In the genomic region with DNA sequence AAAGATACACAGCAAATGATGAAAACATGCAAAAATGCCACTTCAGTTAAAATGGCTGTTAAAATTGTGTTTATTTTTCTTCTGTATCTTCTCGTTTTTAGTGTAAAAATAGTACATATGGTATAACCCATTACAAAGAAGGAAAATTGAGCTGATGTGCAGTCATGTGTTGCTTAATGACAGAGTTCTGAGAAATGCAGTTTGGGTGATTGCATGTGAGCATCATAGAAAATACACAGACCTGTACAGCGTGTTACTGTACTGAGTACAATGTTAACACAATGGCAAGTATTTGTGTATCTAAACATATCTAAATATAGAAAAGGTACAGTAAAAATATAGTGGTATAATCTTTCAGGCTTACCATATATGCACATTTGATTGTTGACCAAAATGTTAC, we compare ENCODE assay signal across 24 cellular contexts. TPM values are rescaled to one million over a fixed set of nuclear protein-coding genes. Genes with fewer than 3 reads are reported as not detected.
A peak's percentile ranks its signal among the peaks of the same experiment; 100 is the strongest.
DNase-seq lines count a peak whose midpoint lies in the region; ATAC-seq and TF ChIP-seq lines count a peak whose summit lies in the region.
"Had no signal": no experiment of that assay in that cellular context is flagged by ENCODE, and none has a peak within 500 bp of the region (broad histone marks: within the 10 kb centered on the region; RNA-seq: fewer than 3 reads in every experiment).

No MANE protein-coding gene starts in this region.

- no peak overlapping the region for H2BK120ac ChIP-seq in H9 (ENCODE audit: low read depth, low read length, poor library complexity, severe bottlenecking)

- H3K27me3 Mint-ChIP-seq in WTC11 (ENCODE audit: low read depth) (no peaks in the 10 kb centered on the region), H9 (ENCODE audit: low read depth) (no peaks in the 10 kb centered on the region)
- H3K27me3 Mint-ChIP-seq: activated CD4-positive, alpha-beta memory T cell treated with anti-CD3 and anti-CD28 coated beads for 36 hours; activated naive CD8-positive, alpha-beta T cell treated with anti-CD3 and anti-CD28 coated beads, Interleukin-2, amount 10 ng/mL, durations not matched to agents 7 days and 5 days; stimulated activated naive CD8-positive, alpha-beta T cell treated with anti-CD3 and anti-CD28 coated beads, Interleukin-15, Interleukin-2, amounts not matched to agents 100 ng/mL and 50 ng/mL, for 24 hours had no signal

- H4K91ac ChIP-seq in H9 (ENCODE audit: insufficient read length, low read depth, low read length): no peak overlapping the region

- POLR2A ChIA-PET in WTC11 (lab: Charles Lee): interaction anchor here (0.9 kb wide), 1 partner anchor 61 kb away, joined by 3 read pairs; no protein-coding TSS in a partner anchor

- H3K27me3 ChIP-seq in DOHH2 (ENCODE audit: control insufficient read depth, low read length): no peaks in the 10 kb centered on the region
- H3K27me3 ChIP-seq in H9 (ENCODE audit: insufficient read depth, low read length): no peaks in the 10 kb centered on the region
- H3K27me3 ChIP-seq: neural progenitor cell, vagina had no signal

- H3K9ac ChIP-seq in H9 (ENCODE audit: extremely low read depth, insufficient read length, low read length): no peak overlapping the region
- H3K9ac ChIP-seq: neural progenitor cell had no signal

- H3K14ac ChIP-seq in H9 (ENCODE audit: insufficient read depth, low read length): no peak overlapping the region

- no peaks in the 10 kb centered on the region for H3K9me3 ChIP-seq in DOHH2 (ENCODE audit: control insufficient read depth, insufficient read depth, low read length)
- H3K9me3 ChIP-seq in H9 (ENCODE audit: control insufficient read depth, low read depth, low read length): no peaks in the 10 kb centered on the region
- H3K9me3 ChIP-seq: vagina had no signal

- H3K79me1 ChIP-seq in H9 (ENCODE audit: insufficient read depth, low read depth, low read length, poor library complexity, severe bottlenecking): peaks cover 5% of the 10 kb centered on the region

- DNase-seq in WTC11 (ENCODE audit: low spot score) (no peak), DMS53 (lab: John Stamatoyannopoulos, UW) (no peak), H9 (no peak)
- DNase-seq: activated CD4-positive, alpha-beta memory T cell treated with anti-CD3 and anti-CD28 coated beads for 36 hours; activated naive CD8-positive, alpha-beta T cell treated with anti-CD3 and anti-CD28 coated beads, Interleukin-2, amount 10 ng/mL, durations not matched to agents 7 days and 5 days; caudate nucleus; glutamatergic neuron; GOT3; IMR-90; kidney; NCI-H2029 treated with DMSO at 0.1 percent for 48 hours; NCI-H345; NCI-H774; SIG-M5 had no signal

- no peaks in the 10 kb centered on the region for H3K23me2 ChIP-seq in H9 (ENCODE audit: insufficient read length, low read depth, low read length, poor library complexity, severe bottlenecking)

- peaks cover 94% of the 10 kb centered on the region for H3K36me3 ChIP-seq in DOHH2 (ENCODE audit: control insufficient read depth, low read length)

- no peak overlapping the region for H3K4ac ChIP-seq in H9 (ENCODE audit: low read depth, low read length)

- no peak overlapping the region for H2BK15ac ChIP-seq in H9 (ENCODE audit: low read depth, low read length)

- H3K56ac ChIP-seq in H9 (ENCODE audit: insufficient read length, low read depth, low read length): no peak overlapping the region

- H3K9me3 Mint-ChIP-seq in WTC11 (no peaks in the 10 kb centered on the region), H9 (no peaks in the 10 kb centered on the region)
- H3K9me3 Mint-ChIP-seq: activated CD4-positive, alpha-beta memory T cell treated with anti-CD3 and anti-CD28 coated beads for 36 hours; activated naive CD8-positive, alpha-beta T cell treated with anti-CD3 and anti-CD28 coated beads, Interleukin-2, amount 10 ng/mL, durations not matched to agents 7 days and 5 days; activated T-helper 2 cell treated with anti-CD3 and anti-CD28 coated beads, Interferon-gamma antibody, Interleukin-2, Interleukin-4, amounts not matched to agents 10 μg/mL and 5 μg/mL and 100 μg/mL, durations not matched to agents 14 hours and 24 hours and 36 hours; neural progenitor cell; stimulated activated naive CD8-positive, alpha-beta T cell treated with anti-CD3 and anti-CD28 coated beads, Interleukin-15, Interleukin-2, amounts not matched to agents 100 ng/mL and 50 ng/mL, for 24 hours had no signal

- no peak overlapping the region for H3K23ac ChIP-seq in H9 (ENCODE audit: insufficient read length, low read depth, low read length)

- H3K4me1 ChIP-seq in DOHH2 (ENCODE audit: control insufficient read depth, low read length) (peaks cover 53% of the 10 kb centered on the region), H9 (ENCODE audit: insufficient read depth, low read length) (no peaks in the 10 kb centered on the region)

- peak overlapping the region; percentile 74; the same call in 1 of the 2 replicates for H3K27ac Mint-ChIP-seq in WTC11
- H3K27ac Mint-ChIP-seq in H9: no peak overlapping the region
- H3K27ac Mint-ChIP-seq: activated CD4-positive, alpha-beta memory T cell treated with anti-CD3 and anti-CD28 coated beads for 36 hours; activated naive CD8-positive, alpha-beta T cell treated with anti-CD3 and anti-CD28 coated beads, Interleukin-2, amount 10 ng/mL, durations not matched to agents 7 days and 5 days; activated T-helper 2 cell treated with anti-CD3 and anti-CD28 coated beads, Interferon-gamma antibody, Interleukin-2, Interleukin-4, amounts not matched to agents 10 μg/mL and 5 μg/mL and 100 μg/mL, durations not matched to agents 14 hours and 24 hours and 36 hours; neural progenitor cell; stimulated activated naive CD8-positive, alpha-beta T cell treated with anti-CD3 and anti-CD28 coated beads, Interleukin-15, Interleukin-2, amounts not matched to agents 100 ng/mL and 50 ng/mL, for 24 hours had no signal

- H4K5ac ChIP-seq in H9 (ENCODE audit: insufficient read length, low read depth, low read length): no peak overlapping the region

- ATAC-seq in GM18870 (IDR thresholded peaks at IDR 0.05; ENCODE audit: unreplicated experiment): peak; percentile 41
- ATAC-seq in HG02870 (IDR thresholded peaks at IDR 0.05; ENCODE audit: unreplicated experiment): peak; percentile 49
- no peak for ATAC-seq in WTC11
- ATAC-seq in HG03457 (IDR thresholded peaks at IDR 0.05; ENCODE audit: unreplicated experiment): no peak
- ATAC-seq in GM21447 (IDR thresholded peaks at IDR 0.05; ENCODE audit: unreplicated experiment): no peak
- ATAC-seq: sciatic nerve had no signal

- H2BK12ac ChIP-seq in H9 (ENCODE audit: insufficient read length, low read depth, low read length): no peak overlapping the region

- H2BK20ac ChIP-seq in H9 (ENCODE audit: low read depth, low read length, poor library complexity, severe bottlenecking): no peak overlapping the region

- H3K4me2 ChIP-seq in DOHH2 (ENCODE audit: low read length) (0 out of 2 replicates have a peak overlapping the region, but pooled peaks have one; percentile 63), H9 (ENCODE audit: insufficient read depth, insufficient read length, low read length) (no peak overlapping the region)
- H3K4me2 ChIP-seq: neural progenitor cell had no signal

- no CpG with 5 or more reads among the region's 2 CpGs for WGBS in H9 (ENCODE audit: extremely low coverage, insufficient read length, low lambda C conversion rate)

- H3K9me2 ChIP-seq in DOHH2 (replicated peaks; ENCODE audit: control insufficient read depth, low read length): no peaks in the 10 kb centered on the region

- H3K79me2 ChIP-seq in DOHH2 (ENCODE audit: control insufficient read depth, low read length): peaks cover 88% of the 10 kb centered on the region
- H3K79me2 ChIP-seq in H9 (ENCODE audit: insufficient read depth, low read length): peaks cover 33% of the 10 kb centered on the region; the same call in 1 of the 2 replicates

- CTCF ChIA-PET in WTC11 (lab: Charles Lee): interaction anchor here (0.6 kb wide), 1 partner anchor 95 kb away, joined by 3 read pairs; no protein-coding TSS in a partner anchor

- H2BK5ac ChIP-seq in H9 (ENCODE audit: insufficient read length, low read length): no peak overlapping the region

- H3T11ph ChIP-seq in H9 (ENCODE audit: low read length): no peak overlapping the region

- H4K8ac ChIP-seq in H9 (replicated peaks; ENCODE audit: insufficient read length, low read depth, low read length): no peak overlapping the region

- H3K4me1 Mint-ChIP-seq in WTC11: peaks cover 24% of the 10 kb centered on the region
- H3K4me1 Mint-ChIP-seq in H9: peaks cover 13 to 22% of the 10 kb centered on the region in 2 experiments

- no peak overlapping the region for H2AFZ ChIP-seq in H9 (ENCODE audit: low read length)
- H2AFZ ChIP-seq: neural progenitor cell had no signal

- peaks cover 46% of the 10 kb centered on the region for H4K20me1 ChIP-seq in DOHH2 (ENCODE audit: control insufficient read depth, insufficient read depth, low read depth, low read length)
- H4K20me1 ChIP-seq in H9 (ENCODE audit: control insufficient read depth, insufficient read depth, insufficient read length): no peaks in the 10 kb centered on the region

- no peak overlapping the region for H3K4me3 Mint-ChIP-seq in WTC11
- H3K4me3 Mint-ChIP-seq in H9: no peak overlapping the region
- H3K4me3 Mint-ChIP-seq: activated CD4-positive, alpha-beta memory T cell treated with anti-CD3 and anti-CD28 coated beads for 36 hours; activated naive CD8-positive, alpha-beta T cell treated with anti-CD3 and anti-CD28 coated beads, Interleukin-2, amount 10 ng/mL, durations not matched to agents 7 days and 5 days; neural progenitor cell; stimulated activated naive CD8-positive, alpha-beta T cell treated with anti-CD3 and anti-CD28 coated beads, Interleukin-15, Interleukin-2, amounts not matched to agents 100 ng/mL and 50 ng/mL, for 24 hours had no signal

- TF ChIP-seq CTCF in DOHH2 (IDR thresholded peaks at IDR 0.05; ENCODE audit: low read depth, low read length, poor library complexity, severe bottlenecking): no peak
- no peak for TF ChIP-seq CTCF in WTC11 (IDR thresholded peaks at IDR 0.05)
- no peak for TF ChIP-seq CTCF in H9 (conservative IDR thresholded peaks at IDR 0.05)

- H3K27ac ChIP-seq in DOHH2 (ENCODE audit: low read depth, low read length): no peak overlapping the region
- H3K27ac ChIP-seq in H9 (ENCODE audit: insufficient read length, low read depth, low read length): no peak overlapping the region
- H3K27ac ChIP-seq: neural progenitor cell, vagina had no signal

- H3K18ac ChIP-seq in H9 (ENCODE audit: insufficient read length, low read depth, low read length): no peak overlapping the region

- no peak overlapping the region for H3K4me3 ChIP-seq in DOHH2 (ENCODE audit: low read length)
- H3K4me3 ChIP-seq: neural progenitor cell, vagina had no signal

- H3K36me3 Mint-ChIP-seq in WTC11 (peaks cover 17% of the 10 kb centered on the region), H9 (ENCODE audit: insufficient read depth in 1 of 3, low read depth in 3 of 3) (peaks cover 10 to 39% (median 30%) of the 10 kb centered on the region in 3 experiments; a peak in 5 of 7 replicates)

- H2AK5ac ChIP-seq in H9 (ENCODE audit: insufficient read length, low read length): no peak overlapping the region

- H3F3A ChIP-seq in DOHH2 (ENCODE audit: control insufficient read depth, insufficient read depth): peaks cover 21% of the 10 kb centered on the region

TF ChIP-seq in WTC11, 78 proteins besides CTCF, POLR2A, EP300 and RAD21 (continues in another document):
- TF ChIP-seq CREB1 (CRISPR knock-in tag; IDR thresholded peaks at IDR 0.05) (no peak), ZNF416 (CRISPR knock-in tag; IDR thresholded peaks at IDR 0.05) (no peak)

RNA-seq across cellular contexts. Expression of gene DMTF1, which starts 7.3 kb away (rescaled TPM):
- 79.3 to 87.9 TPM (median 86.8 TPM) in 3 replicates for total RNA-seq in WTC11 (2021)
- total RNA-seq in H9 (2021): 102 and 111 TPM in 2 replicates

RNA-seq across cellular contexts. Expression of gene TMEM243, which starts 60.0 kb away (rescaled TPM):
- total RNA-seq in WTC11 (2021) (24.2 to 29.0 TPM (median 25.9 TPM) in 3 replicates), H9 (2021) (23.5 and 23.7 TPM in 2 replicates)

Comparison
In these comparisons a context has a peak if more than half of its experiments do, and no peak if none do; other contexts are left out.
1. ATAC-seq: peak in GM18870 (single experiment) and HG02870 (single experiment); none in WTC11 (single experiment), HG03457 (single experiment) and GM21447 (single experiment).